In genomic region chr17:82272495-82273326, GRCh38 we compare ENCODE assay signal across 8 cellular contexts. TPM values are rescaled to one million over a fixed set of nuclear protein-coding genes. Genes with fewer than 3 reads are reported as not detected.
DNase-seq lines count a peak whose midpoint lies in the region; ATAC-seq lines count a peak whose summit lies in the region.

No MANE protein-coding gene starts in this region.

- ATAC-seq in GM19035 (IDR thresholded peaks at IDR 0.05; ENCODE audit: unreplicated experiment) = peak; percentile 9
- ATAC-seq in esophagus mucosa = peak; percentile 41
- ATAC-seq in natural killer cell treated with Interleukin-12 subunit alpha and Interleukin-12 subunit beta and Interleukin-15 and Interleukin-18, amount 100 ng/mL, for 72 hours = peak; percentile 56 to 59
- peak; percentile 51 for ATAC-seq in aorta (ENCODE audit: low FRiP score)

- H3K27me3 Mint-ChIP-seq in natural killer cell treated with Interleukin-12 subunit alpha and Interleukin-12 subunit beta and Interleukin-15 and Interleukin-18, amount 100 ng/mL, for 72 hours = no peaks in the 10 kb centered on the region

- H3K36me3 ChIP-seq in aorta (ENCODE audit: control insufficient read depth in 1 of 2, insufficient read depth in 2 of 2, low read length in 1 of 2) = no peaks in the 10 kb centered on the region

- in situ Hi-C loops in KBM-7 (cut with MboI; ENCODE audit: low pct_unique_long_range_greater_than_20kb, low sequenced_read_pairs) = no loop called here

- peak overlapping the region; percentile 98 for H3K4me3 Mint-ChIP-seq in natural killer cell treated with Interleukin-12 subunit alpha and Interleukin-12 subunit beta and Interleukin-15 and Interleukin-18, amount 100 ng/mL, for 72 hours

- H3K27ac ChIP-seq in aorta (ENCODE audit: low read depth in 1 of 2, low read length in 2 of 2) = peak overlapping the region; percentile 46 to 91

- WGBS in aorta, 2 donors = 1% methylated on average over 42 to 57 of the region's 57 CpGs

- H3K4me1 Mint-ChIP-seq in natural killer cell treated with Interleukin-12 subunit alpha and Interleukin-12 subunit beta and Interleukin-15 and Interleukin-18, amount 100 ng/mL, for 72 hours (ENCODE audit: low read depth in 2 of 2) = peaks cover 43 to 52% of the 10 kb centered on the region in 2 donors

- H3K9me3 ChIP-seq in aorta (ENCODE audit: control insufficient read depth, low read length) = no peaks in the 10 kb centered on the region

- no peaks in the 10 kb centered on the region for H3K4me1 ChIP-seq in aorta (ENCODE audit: control insufficient read depth in 1 of 2, insufficient read depth in 2 of 2, low read length in 2 of 2)

- intact Hi-C loops in aorta (cut with DNase I) = no loop called here

- DNase-seq in KBM-7 = peak; percentile 43
- peak; percentile 79 for DNase-seq in activated CD8-positive, alpha-beta memory T cell treated with anti-CD3 and anti-CD28 coated beads for 24 hours
- no peak for DNase-seq in natural killer cell treated with Interleukin-12 subunit alpha and Interleukin-12 subunit beta and Interleukin-15 and Interleukin-18, amount 100 ng/mL, for 72 hours (ENCODE audit: low spot score)
- peak; percentile 77 to 86 for DNase-seq in aorta
- DNase-seq in HPDE6-E6E7 (ENCODE audit: extremely low spot score) = no peak
- DNase-seq in mucosa of gallbladder (ENCODE audit: low spot score) = no peak

- H3K27me3 ChIP-seq in aorta (ENCODE audit: control insufficient read depth in 1 of 2, insufficient read depth in 2 of 2, low read length in 1 of 2) = no peaks in the 10 kb centered on the region

- peaks cover 7% of the 10 kb centered on the region for H3K36me3 Mint-ChIP-seq in natural killer cell treated with Interleukin-12 subunit alpha and Interleukin-12 subunit beta and Interleukin-15 and Interleukin-18, amount 100 ng/mL, for 72 hours

- H3K4me3 ChIP-seq in aorta (ENCODE audit: low read length in 2 of 2) = peak overlapping the region; percentile 95 to 97

- peak overlapping the region; percentile 93 to 95 for H3K27ac Mint-ChIP-seq in natural killer cell treated with Interleukin-12 subunit alpha and Interleukin-12 subunit beta and Interleukin-15 and Interleukin-18, amount 100 ng/mL, for 72 hours

- no peaks in the 10 kb centered on the region for H3K9me3 Mint-ChIP-seq in natural killer cell treated with Interleukin-12 subunit alpha and Interleukin-12 subunit beta and Interleukin-15 and Interleukin-18, amount 100 ng/mL, for 72 hours

RNA-seq across cellular contexts. Expression of gene CSNK1D, which starts 0.8 kb away (rescaled TPM):
- total RNA-seq in esophagus mucosa (65.7 TPM), aorta (100 to 1,000 TPM; 130 to 153 TPM), mucosa of gallbladder (161 TPM)
- total RNA-seq in natural killer cell treated with Interleukin-12 subunit alpha and Interleukin-12 subunit beta and Interleukin-15 and Interleukin-18, amount 100 ng/mL, for 72 hours = 100 to 1,000 TPM; 160 to 215 TPM
- 10 to 100 TPM; 39.9 to 73.4 TPM for polyA plus RNA-seq in aorta

RNA-seq across cellular contexts. Expression of gene SLC16A3, which starts 43.9 kb away (rescaled TPM):
- 50.0 TPM for total RNA-seq in esophagus mucosa
- total RNA-seq in natural killer cell treated with Interleukin-12 subunit alpha and Interleukin-12 subunit beta and Interleukin-15 and Interleukin-18, amount 100 ng/mL, for 72 hours = 100 to 1,000 TPM; 241 to 534 TPM
- 10 to 100 TPM; 55.6 to 96.9 TPM for total RNA-seq in aorta
- polyA plus RNA-seq in aorta = 10 to 100 TPM in 1 of 2 donors, 1 to 10 TPM in 1; 7.6 to 20.3 TPM
- total RNA-seq in mucosa of gallbladder = 95.7 TPM

RNA-seq across cellular contexts. Expression of gene CD7, which starts 44.7 kb away (rescaled TPM):
- total RNA-seq in esophagus mucosa (0.80 TPM), aorta (1 to 10 TPM; 2.6 to 3.4 TPM), mucosa of gallbladder (12.0 TPM)
- 10 to 100 TPM; 61.8 to 73.6 TPM for total RNA-seq in natural killer cell treated with Interleukin-12 subunit alpha and Interleukin-12 subunit beta and Interleukin-15 and Interleukin-18, amount 100 ng/mL, for 72 hours
- polyA plus RNA-seq in aorta = under 1 TPM; 0.33 to 0.75 TPM

Comparison
In these comparisons a context has a peak if more than half of its experiments do, and no peak if none do; other contexts are left out.
1. DNase-seq: peak in KBM-7 (single experiment), activated CD8-positive, alpha-beta memory T cell treated with anti-CD3 and anti-CD28 coated beads for 24 hours (single experiment) and aorta (2 of 2); none in natural killer cell treated with Interleukin-12 subunit alpha and Interleukin-12 subunit beta and Interleukin-15 and Interleukin-18, amount 100 ng/mL, for 72 hours (single experiment), HPDE6-E6E7 (single experiment) and mucosa of gallbladder (single experiment).
2. Peak in every context shown above with its lines, with median percentiles within 50 percentile points of each other: ATAC-seq.